In genomic region chr22:30249049-30250038, GRCh38 we compare ENCODE assay signal across 16 cellular contexts. TPM values are rescaled to one million over a fixed set of nuclear protein-coding genes. Genes with fewer than 3 reads are reported as not detected.
DNase-seq lines count a peak whose midpoint lies in the region; FAIRE-seq and TF ChIP-seq lines count a peak whose summit lies in the region.
"Had no signal": no experiment of that assay in that cellular context is flagged by ENCODE, and none has a peak within 500 bp of the region (broad histone marks: within the 10 kb centered on the region; RNA-seq: fewer than 3 reads in every experiment).

No MANE protein-coding gene starts in this region.

- no peaks in the 10 kb centered on the region for H3K9me3 ChIP-seq in kidney (ENCODE audit: control insufficient read depth in 1 of 2, low read length in 2 of 2)
- no peaks in the 10 kb centered on the region for H3K9me3 ChIP-seq in subcutaneous abdominal adipose tissue (ENCODE audit: control insufficient read depth in 5 of 5, low read length in 5 of 5)
- no peaks in the 10 kb centered on the region for H3K9me3 ChIP-seq in CD8-positive, alpha-beta memory T cell (ENCODE audit: low read length)
- no peaks in the 10 kb centered on the region for H3K9me3 ChIP-seq in A673 (ENCODE audit: low read depth, low read length, poor library complexity, severe bottlenecking)
- H3K9me3 ChIP-seq: adrenal gland, thyroid gland had no signal

- H3K27ac Mint-ChIP-seq in activated CD4-positive, alpha-beta T cell treated with anti-CD3 and anti-CD28 coated beads, Interleukin-2, amount 10 ng/mL, durations not matched to agents 7 days and 5 days, result peak overlapping the region; percentile 60
- peak overlapping the region; percentile 84 for H3K27ac Mint-ChIP-seq in activated T-helper 2 cell treated with anti-CD3 and anti-CD28 coated beads, Interferon-gamma antibody, Interleukin-2, Interleukin-4, amounts not matched to agents 10 μg/mL and 5 μg/mL and 100 μg/mL, durations not matched to agents 14 hours and 24 hours and 36 hours
- H3K27ac Mint-ChIP-seq in CD8-positive, alpha-beta memory T cell, result peak overlapping the region in 1 of 8 donors; percentile 27

- H3K36me3 ChIP-seq in kidney (ENCODE audit: control insufficient read depth in 1 of 2, insufficient read depth in 2 of 2, low read length in 2 of 2) (no peaks in the 10 kb centered on the region), subcutaneous abdominal adipose tissue (ENCODE audit: control insufficient read depth in 5 of 5, insufficient read depth in 5 of 5, low read length in 5 of 5) (no peaks in the 10 kb centered on the region), A673 (ENCODE audit: insufficient read depth, low read length, poor library complexity, severe bottlenecking) (no peaks in the 10 kb centered on the region)
- H3K36me3 ChIP-seq in CD8-positive, alpha-beta memory T cell (ENCODE audit: insufficient read depth, low read length), result no peaks in the 10 kb centered on the region
- H3K36me3 ChIP-seq: adrenal gland, thyroid gland had no signal

- TF ChIP-seq CTCF in kidney (IDR thresholded peaks at IDR 0.05; ENCODE audit: borderline replicate concordance, extremely low read depth, insufficient read depth), result no peak
- TF ChIP-seq CTCF in A673 (conservative IDR thresholded peaks at IDR 0.05; ENCODE audit: low read depth, low read length), result no peak

- no peaks in the 10 kb centered on the region for H3K27me3 Mint-ChIP-seq in activated CD4-positive, alpha-beta T cell treated with anti-CD3 and anti-CD28 coated beads, Interleukin-2, amount 10 ng/mL, durations not matched to agents 7 days and 5 days
- no peaks in the 10 kb centered on the region for H3K27me3 Mint-ChIP-seq in activated T-helper 2 cell treated with anti-CD3 and anti-CD28 coated beads, Interferon-gamma antibody, Interleukin-2, Interleukin-4, amounts not matched to agents 10 μg/mL and 5 μg/mL and 100 μg/mL, durations not matched to agents 14 hours and 24 hours and 36 hours (ENCODE audit: low read depth)
- peaks cover 9 to 27% of the 10 kb centered on the region in 2 donors for H3K27me3 Mint-ChIP-seq in CD8-positive, alpha-beta memory T cell
- H3K27me3 Mint-ChIP-seq: activated CD4-positive, alpha-beta memory T cell treated with anti-CD3 and anti-CD28 coated beads, Interleukin-2, amount 10 ng/mL, durations not matched to agents 7 days and 5 days had no signal

- H3K27ac ChIP-seq in kidney (ENCODE audit: low read depth in 2 of 2, low read length in 2 of 2) (no peak overlapping the region), subcutaneous abdominal adipose tissue (ENCODE audit: low read depth, low read length) (no peak overlapping the region), A673 (ENCODE audit: low read depth, low read length, poor library complexity, severe bottlenecking) (no peak overlapping the region)
- no peak overlapping the region for H3K27ac ChIP-seq in CD8-positive, alpha-beta memory T cell (ENCODE audit: low read depth, low read length)
- H3K27ac ChIP-seq: adrenal gland had no signal

- BruUV-seq in A673 (replicated peaks; lab: Mats Ljungman, UMichigan), result no TSS peak

- peaks cover 78% of the 10 kb centered on the region for H3K4me1 Mint-ChIP-seq in activated CD4-positive, alpha-beta T cell treated with anti-CD3 and anti-CD28 coated beads, Interleukin-2, amount 10 ng/mL, durations not matched to agents 7 days and 5 days
- peaks cover 62% of the 10 kb centered on the region for H3K4me1 Mint-ChIP-seq in activated T-helper 2 cell treated with anti-CD3 and anti-CD28 coated beads, Interferon-gamma antibody, Interleukin-2, Interleukin-4, amounts not matched to agents 10 μg/mL and 5 μg/mL and 100 μg/mL, durations not matched to agents 14 hours and 24 hours and 36 hours (ENCODE audit: low read depth)
- H3K4me1 Mint-ChIP-seq in CD8-positive, alpha-beta memory T cell, result peaks cover 24 to 31% (median 24%) of the 10 kb centered on the region in 3 donors

- FAIRE-seq in kidney (lab: Jason Lieb, UNC), result no peak

- H3K9ac ChIP-seq in kidney (ENCODE audit: low read length in 2 of 2), result no peak overlapping the region
- no peak overlapping the region for H3K9ac ChIP-seq in subcutaneous abdominal adipose tissue (ENCODE audit: low read length in 5 of 5)

- H3K36me3 Mint-ChIP-seq in activated CD4-positive, alpha-beta T cell treated with anti-CD3 and anti-CD28 coated beads, Interleukin-2, amount 10 ng/mL, durations not matched to agents 7 days and 5 days (ENCODE audit: low read depth), result peaks cover 15% of the 10 kb centered on the region
- peaks cover 20% of the 10 kb centered on the region for H3K36me3 Mint-ChIP-seq in activated T-helper 2 cell treated with anti-CD3 and anti-CD28 coated beads, Interferon-gamma antibody, Interleukin-2, Interleukin-4, amounts not matched to agents 10 μg/mL and 5 μg/mL and 100 μg/mL, durations not matched to agents 14 hours and 24 hours and 36 hours (ENCODE audit: low read depth)
- no peaks in the 10 kb centered on the region for H3K36me3 Mint-ChIP-seq in CD8-positive, alpha-beta memory T cell

- H3K4me3 Mint-ChIP-seq in activated CD4-positive, alpha-beta T cell treated with anti-CD3 and anti-CD28 coated beads, Interleukin-2, amount 10 ng/mL, durations not matched to agents 7 days and 5 days, result no peak overlapping the region
- H3K4me3 Mint-ChIP-seq in activated T-helper 2 cell treated with anti-CD3 and anti-CD28 coated beads, Interferon-gamma antibody, Interleukin-2, Interleukin-4, amounts not matched to agents 10 μg/mL and 5 μg/mL and 100 μg/mL, durations not matched to agents 14 hours and 24 hours and 36 hours (ENCODE audit: low read depth), result no peak overlapping the region
- peak overlapping the region in 1 of 7 donors; percentile 24 for H3K4me3 Mint-ChIP-seq in CD8-positive, alpha-beta memory T cell

- POLR2A ChIA-PET in activated CD4-positive, alpha-beta T cell treated with anti-CD3 and anti-CD28 coated beads, Interleukin-2, amount 10 ng/mL, durations not matched to agents 7 days and 5 days (lab: Charles Lee), result no interaction called here
- POLR2A ChIA-PET in CD8-positive, alpha-beta memory T cell (lab: Charles Lee), result no interaction called here
- POLR2A ChIA-PET in A673 (lab: Charles Lee; ENCODE audit: low non-redundant PET), result no interaction called here

- H3K4me3 ChIP-seq in kidney (ENCODE audit: low read length in 2 of 2) (no peak overlapping the region), subcutaneous abdominal adipose tissue (ENCODE audit: low read depth in 1 of 5, low read length in 5 of 5) (peak overlapping the region in 4 of 5 donors; percentile 2 to 53 (median 16)), A673 (ENCODE audit: low read depth, low read length, poor library complexity, severe bottlenecking) (no peak overlapping the region)
- no peak overlapping the region for H3K4me3 ChIP-seq in CD8-positive, alpha-beta memory T cell (ENCODE audit: low read length)
- H3K4me3 ChIP-seq: adrenal gland, lung, thyroid gland had no signal

- H3K9me3 Mint-ChIP-seq in activated CD4-positive, alpha-beta T cell treated with anti-CD3 and anti-CD28 coated beads, Interleukin-2, amount 10 ng/mL, durations not matched to agents 7 days and 5 days, result no peaks in the 10 kb centered on the region
- no peaks in the 10 kb centered on the region for H3K9me3 Mint-ChIP-seq in activated T-helper 2 cell treated with anti-CD3 and anti-CD28 coated beads, Interferon-gamma antibody, Interleukin-2, Interleukin-4, amounts not matched to agents 10 μg/mL and 5 μg/mL and 100 μg/mL, durations not matched to agents 14 hours and 24 hours and 36 hours
- no peaks in the 10 kb centered on the region for H3K9me3 Mint-ChIP-seq in CD8-positive, alpha-beta memory T cell
- H3K9me3 Mint-ChIP-seq: activated CD4-positive, alpha-beta memory T cell treated with anti-CD3 and anti-CD28 coated beads, Interleukin-2, amount 10 ng/mL, durations not matched to agents 7 days and 5 days had no signal

- intact Hi-C loops in activated T-helper 2 cell treated with anti-CD3 and anti-CD28 coated beads, Interferon-gamma antibody, Interleukin-2, Interleukin-4, amounts not matched to agents 10 μg/mL and 5 μg/mL and 100 μg/mL, durations not matched to agents 14 hours and 24 hours and 36 hours (cut with micrococcal nuclease), result loop anchor here (5.0 kb wide), 1 partner anchor 38 kb away; the partner anchor contains the start of gene CASTOR1
- intact Hi-C loops in kidney (cut with DNase I), result no loop called here
- intact Hi-C loops in A673 (cut with micrococcal nuclease; ENCODE audit: unreplicated experiment), result no loop called here

- no peak for DNase-seq in activated CD4-positive, alpha-beta T cell treated with anti-CD3 and anti-CD28 coated beads, Interleukin-2, amount 10 ng/mL, durations not matched to agents 7 days and 5 days
- no peak for DNase-seq in activated CD4-positive, alpha-beta T cell treated with anti-CD3 and anti-CD28 coated beads for 48 hours
- no peak for DNase-seq in activated T-helper 2 cell treated with anti-CD3 and anti-CD28 coated beads, Interferon-gamma antibody, Interleukin-2, Interleukin-4, amounts not matched to agents 10 μg/mL and 5 μg/mL and 100 μg/mL, durations not matched to agents 14 hours and 24 hours and 36 hours (ENCODE audit: low spot score)
- DNase-seq in kidney (peak; percentile 85), NCI-H1092 treated with DMSO at 0.1 percent for 48 hours (lab: John Stamatoyannopoulos, UW) (no peak), A673 (ENCODE audit: low spot score) (no peak)
- DNase-seq in CD8-positive, alpha-beta memory T cell, result no peak
- DNase-seq: activated CD4-positive, alpha-beta memory T cell treated with anti-CD3 and anti-CD28 coated beads, Interleukin-2, amount 10 ng/mL, durations not matched to agents 7 days and 5 days; adrenal gland; DND-41; effector CD4-positive, alpha-beta T cell; NCI-H1930 had no signal

- CTCF ChIA-PET in activated CD4-positive, alpha-beta T cell treated with anti-CD3 and anti-CD28 coated beads, Interleukin-2, amount 10 ng/mL, durations not matched to agents 7 days and 5 days (lab: Charles Lee), result interaction anchor here (0.8 to 1.7 kb wide), 4 partner anchors 29 to 130 kb away, joined by 3 to 5 read pairs (median 4); no protein-coding TSS in a partner anchor
- CTCF ChIA-PET in CD8-positive, alpha-beta memory T cell (lab: Charles Lee), result no interaction called here
- CTCF ChIA-PET in A673 (lab: Charles Lee), result no interaction called here

- H3K27me3 ChIP-seq in subcutaneous abdominal adipose tissue (ENCODE audit: control insufficient read depth in 5 of 5, insufficient read depth in 4 of 5, low read length in 5 of 5), result peaks cover 40 to 53% (median 45%) of the 10 kb centered on the region in 5 donors
- H3K27me3 ChIP-seq in CD8-positive, alpha-beta memory T cell (ENCODE audit: insufficient read depth, low read length, poor library complexity, severe bottlenecking), result no peaks in the 10 kb centered on the region
- peaks cover 2% of the 10 kb centered on the region for H3K27me3 ChIP-seq in A673 (replicated peaks; ENCODE audit: insufficient read depth, low read depth, low read length, poor library complexity)
- H3K27me3 ChIP-seq: adrenal gland, thyroid gland had no signal

- H3K4me1 ChIP-seq in kidney (ENCODE audit: control insufficient read depth in 1 of 2, insufficient read depth in 1 of 2, low read depth in 1 of 2, low read length in 2 of 2), result peaks cover 12 to 19% of the 10 kb centered on the region in 2 donors
- H3K4me1 ChIP-seq in subcutaneous abdominal adipose tissue (ENCODE audit: control insufficient read depth in 5 of 5, insufficient read depth in 5 of 5, low read length in 5 of 5), result peaks cover 6 to 51% (median 31%) of the 10 kb centered on the region in 5 donors
- peaks cover 19% of the 10 kb centered on the region for H3K4me1 ChIP-seq in CD8-positive, alpha-beta memory T cell (ENCODE audit: insufficient read depth, low read length)
- H3K4me1 ChIP-seq in A673 (ENCODE audit: insufficient read depth, low read length, poor library complexity, severe bottlenecking), result peaks cover 21% of the 10 kb centered on the region

RNA-seq across cellular contexts. Expression of gene LIF, which starts 2.8 kb away (rescaled TPM):
- total RNA-seq in activated CD4-positive, alpha-beta T cell treated with anti-CD3 and anti-CD28 coated beads, Interleukin-2, amount 10 ng/mL, durations not matched to agents 7 days and 5 days, result 100 to 1,000 TPM; 102 to 103 TPM
- 919 and 932 TPM in 2 replicates for total RNA-seq in activated T-helper 2 cell treated with anti-CD3 and anti-CD28 coated beads, Interferon-gamma antibody, Interleukin-2, Interleukin-4, amounts not matched to agents 10 μg/mL and 5 μg/mL and 100 μg/mL, durations not matched to agents 14 hours and 24 hours and 36 hours
- total RNA-seq in kidney, result 10.7 TPM
- 0.67 TPM for polyA plus RNA-seq in kidney (ENCODE audit: insufficient read depth, low read depth, low replicate concordance)
- 10 to 100 TPM; 87.5 to 88.6 TPM for total RNA-seq in CD8-positive, alpha-beta memory T cell
- polyA plus RNA-seq in CD8-positive, alpha-beta memory T cell, result not detected
- total RNA-seq in A673 (2021), result 0.24 and 0.59 TPM in 2 replicates

RNA-seq across cellular contexts. Expression of gene OSM, which starts 17.3 kb away (rescaled TPM):
- total RNA-seq in activated CD4-positive, alpha-beta T cell treated with anti-CD3 and anti-CD28 coated beads, Interleukin-2, amount 10 ng/mL, durations not matched to agents 7 days and 5 days, result 10 to 100 TPM; 74.7 to 80.5 TPM
- total RNA-seq in activated T-helper 2 cell treated with anti-CD3 and anti-CD28 coated beads, Interferon-gamma antibody, Interleukin-2, Interleukin-4, amounts not matched to agents 10 μg/mL and 5 μg/mL and 100 μg/mL, durations not matched to agents 14 hours and 24 hours and 36 hours, result 148 and 152 TPM in 2 replicates
- total RNA-seq in kidney (1.2 TPM), A673 (2021) (not detected in 2 replicates)
- 0.56 TPM for polyA plus RNA-seq in kidney (ENCODE audit: insufficient read depth, low read depth, low replicate concordance)
- total RNA-seq in CD8-positive, alpha-beta memory T cell, result 10 to 100 TPM; 18.9 to 20.7 TPM
- polyA plus RNA-seq in CD8-positive, alpha-beta memory T cell, result 16.4 TPM
- total RNA-seq: pulmonary artery endothelial cell had no signal

RNA-seq across cellular contexts. Expression of gene CASTOR1, which starts 40.0 kb away (rescaled TPM):
- 10 to 100 TPM; 16.7 to 20.0 TPM for total RNA-seq in activated CD4-positive, alpha-beta T cell treated with anti-CD3 and anti-CD28 coated beads, Interleukin-2, amount 10 ng/mL, durations not matched to agents 7 days and 5 days
- 11.1 TPM in 2 replicates for total RNA-seq in activated T-helper 2 cell treated with anti-CD3 and anti-CD28 coated beads, Interferon-gamma antibody, Interleukin-2, Interleukin-4, amounts not matched to agents 10 μg/mL and 5 μg/mL and 100 μg/mL, durations not matched to agents 14 hours and 24 hours and 36 hours
- total RNA-seq in kidney (16.5 TPM), A673 (2021) (2.0 and 5.5 TPM in 2 replicates)
- polyA plus RNA-seq in kidney (ENCODE audit: insufficient read depth, low read depth, low replicate concordance), result 71.7 TPM
- 1 to 10 TPM; 4.0 to 5.3 TPM for total RNA-seq in CD8-positive, alpha-beta memory T cell
- 17.8 TPM for polyA plus RNA-seq in CD8-positive, alpha-beta memory T cell

Comparison
In these comparisons a context has a peak if more than half of its experiments do, and no peak if none do; other contexts are left out.
1. H3K4me3 ChIP-seq: peak in subcutaneous abdominal adipose tissue (4 of 5); none in kidney (0 of 2), CD8-positive, alpha-beta memory T cell (single experiment) and A673 (single experiment).